11 cellular contexts compared by ENCODE assay signal in the genomic region with DNA sequence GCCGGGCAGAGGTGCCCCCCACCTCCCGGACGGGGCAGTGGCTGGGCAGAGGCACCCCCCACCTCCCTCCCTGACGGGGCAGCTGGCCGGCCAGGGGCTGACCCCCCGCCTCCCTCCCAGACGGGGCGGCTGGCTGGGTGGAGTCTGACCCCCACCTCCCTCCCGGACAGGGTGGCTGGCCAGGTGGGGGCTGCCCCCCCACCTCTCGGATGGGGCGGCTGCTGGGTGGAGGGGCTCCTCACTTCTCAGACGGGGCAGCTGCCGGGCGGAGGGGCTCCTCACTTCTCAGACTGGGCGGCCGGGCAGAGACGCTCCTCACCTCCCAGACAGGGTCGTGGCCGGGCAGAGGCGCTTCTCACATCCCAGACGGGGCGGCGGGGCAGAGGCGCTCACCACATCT. TPM values are rescaled to one million over a fixed set of nuclear protein-coding genes. Genes with fewer than 3 reads are reported as not detected.
"Had no signal": no experiment of that assay in that cellular context is flagged by ENCODE, and none has a peak within 500 bp of the region (broad histone marks: within the 10 kb centered on the region; RNA-seq: fewer than 3 reads in every experiment).

No MANE protein-coding gene starts in this region.

RNA-seq across cellular contexts. Expression of gene OR8S1, which starts 5.1 kb away (rescaled TPM):
- total RNA-seq: OCI-LY7, PC-3, PC-9, Peyer's patch, Right ventricle myocardium inferior, Right ventricle myocardium superior, RPMI7951, SJCRH30, SJSA1, SK-MEL-5 had no signal
- polyA plus RNA-seq: SK-N-SH had no signal

RNA-seq across cellular contexts. Expression of gene C12orf54, which starts 38.1 kb away (rescaled TPM):
- total RNA-seq: OCI-LY7, PC-3, PC-9, Right ventricle myocardium inferior, Right ventricle myocardium superior, RPMI7951, SK-MEL-5 had no signal
- polyA plus RNA-seq: SK-N-SH had no signal

RNA-seq across cellular contexts. Expression of gene ANP32D, which starts 48.0 kb away (rescaled TPM):
- total RNA-seq: OCI-LY7, PC-3, PC-9, Peyer's patch, Right ventricle myocardium inferior, Right ventricle myocardium superior, RPMI7951, SJSA1, SK-MEL-5 had no signal
- polyA plus RNA-seq: SK-N-SH had no signal

RNA-seq across cellular contexts. Expression of gene LALBA, which starts 49.5 kb away (rescaled TPM):
- total RNA-seq: OCI-LY7, PC-3, PC-9, Peyer's patch, Right ventricle myocardium inferior, Right ventricle myocardium superior, RPMI7951, SJCRH30, SJSA1, SK-MEL-5 had no signal
- polyA plus RNA-seq: SK-N-SH had no signal
